8 cellular contexts compared by ENCODE assay signal in the genomic region with DNA sequence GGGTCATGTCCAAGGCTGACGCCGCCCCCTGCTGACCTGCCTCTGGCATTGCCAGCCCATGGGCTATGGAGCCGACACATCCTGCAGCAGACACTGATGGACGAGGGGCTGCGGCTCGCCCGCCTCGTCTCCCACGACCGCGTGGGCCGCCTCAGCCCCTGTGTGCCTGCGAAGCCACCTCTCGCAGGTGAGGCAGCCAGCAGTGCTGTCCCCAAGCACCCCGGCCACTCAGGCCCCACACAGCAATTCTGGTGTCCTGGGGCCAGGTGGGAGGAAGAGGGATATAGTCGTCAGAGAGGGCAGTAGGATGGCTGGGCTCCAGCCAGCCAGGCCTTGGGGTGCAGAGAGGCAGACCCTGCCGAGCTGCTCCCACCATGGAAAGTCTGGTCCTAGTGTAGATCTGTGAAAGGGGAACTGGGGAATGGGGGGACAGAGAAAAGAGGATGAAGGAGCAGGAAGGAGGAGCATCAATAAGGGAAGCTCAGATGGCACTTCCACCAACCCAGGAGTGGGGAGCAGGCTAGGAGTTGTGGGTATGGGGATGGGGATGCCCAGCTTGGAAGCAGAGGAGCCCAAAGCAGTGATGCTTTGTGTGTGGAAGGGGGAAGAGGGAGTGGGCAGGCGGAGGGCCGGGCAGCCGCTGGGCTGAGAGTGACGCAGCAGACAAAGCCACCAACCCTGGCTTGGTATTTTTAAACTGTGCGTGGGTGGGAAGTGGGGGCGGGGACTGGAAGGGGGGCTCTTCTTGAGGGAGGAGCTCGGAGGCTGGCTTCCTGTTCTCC. TPM values are rescaled to one million over a fixed set of nuclear protein-coding genes. Genes with fewer than 3 reads are reported as not detected.
DNase-seq lines count a peak whose midpoint lies in the region; ATAC-seq, FAIRE-seq and TF ChIP-seq lines count a peak whose summit lies in the region.

No MANE protein-coding gene starts in this region.

- in situ Hi-C loops in mammary epithelial cell (cut with MboI; ENCODE audit: low sequenced_read_pairs in 2 of 2) = no loop called here

- H3K36me3 ChIP-seq in mammary epithelial cell (ENCODE audit: insufficient read depth, low read length) = peaks cover 24% of the 10 kb centered on the region

- intact Hi-C loops in mammary epithelial cell (cut with micrococcal nuclease) = loop anchor here (1.0 kb wide), 2 partner anchors 24 to 85 kb away; no protein-coding TSS in a partner anchor

- H3K4me3 ChIP-seq in mammary epithelial cell (replicated peaks in 1 of 3; ENCODE audit: insufficient read depth in 1 of 3, low read depth in 2 of 3, low read length in 3 of 3) = no peak overlapping the region

- BruUV-seq in mammary epithelial cell (replicated peaks; lab: Mats Ljungman, UMichigan) = no TSS peak

- dilution Hi-C loops in mammary epithelial cell (cut with HindIII; ENCODE audit: low sequenced_read_pairs) = no loop called here

- CTCF ChIA-PET in mammary epithelial cell (lab: Charles Lee; ENCODE audit: low non-redundant PET) = interaction anchor here (0.5 to 0.7 kb wide), 2 partner anchors 20 to 25 kb away, joined by 4 to 8 read pairs; no protein-coding TSS in a partner anchor

- DNase-seq in D721Med (ENCODE audit: insufficient read length, low spot score) (peak; percentile 89), mammary epithelial cell (peak; percentile 77), kidney tubule cell (ENCODE audit: low spot score) (peak; percentile 50), cerebellar nuclear complex (lab: John Stamatoyannopoulos, UW) (no peak), mesenteric fat pad (ENCODE audit: low spot score) (no peak)
- DNase-seq in stimulated activated CD4-positive, alpha-beta T cell treated with anti-CD3 and anti-CD28 coated beads, Interleukin-4, amount 100 ng/mL, for 4 hours = peak; percentile 78 to 82

- H3K4me1 ChIP-seq in mammary epithelial cell (ENCODE audit: insufficient read depth, low read length) = peaks cover 65% of the 10 kb centered on the region

- H2AFZ ChIP-seq in mammary epithelial cell (ENCODE audit: low read depth, low read length) = no peak overlapping the region

- 8% methylated on average over 8 of the region's 24 CpGs for WGBS in mammary epithelial cell (ENCODE audit: low coverage, missing lambda C conversion rate)

- no peaks in the 10 kb centered on the region for H3K27me3 ChIP-seq in mammary epithelial cell (ENCODE audit: insufficient read depth, low read length)

- H3K27ac ChIP-seq in mammary epithelial cell (ENCODE audit: insufficient read depth, low read depth, low read length) = no peak overlapping the region

- FAIRE-seq in D721Med (lab: Jason Lieb, UNC) (no peak), TTC549 (lab: Jason Lieb, UNC) (peak; percentile 37)

- no peaks in the 10 kb centered on the region for H4K20me1 ChIP-seq in mammary epithelial cell (ENCODE audit: insufficient read depth, low read length)

- no peaks in the 10 kb centered on the region for H3K9me3 ChIP-seq in mammary epithelial cell (replicated peaks; ENCODE audit: insufficient read depth, low read length)

- H3K79me2 ChIP-seq in mammary epithelial cell (ENCODE audit: insufficient read depth, low read length) = peaks cover 48% of the 10 kb centered on the region

- peak; percentile 28 for ATAC-seq in HG02852 (IDR thresholded peaks at IDR 0.05; ENCODE audit: unreplicated experiment)

- peak; percentile 59 for TF ChIP-seq CTCF in D721Med (IDR thresholded peaks at IDR 0.05; ENCODE audit: insufficient read depth, missing control alignments)
- TF ChIP-seq CTCF in mammary epithelial cell (conservative IDR thresholded peaks at IDR 0.05 in 1 of 2, IDR thresholded peaks at IDR 0.05 in 1 of 2; ENCODE audit: extremely low read depth in 1 of 2, insufficient read depth in 1 of 2, low read depth in 1 of 2, low read length in 2 of 2) = peak; percentile 45 to 67

- peak overlapping the region; percentile 67 for H3K4me2 ChIP-seq in mammary epithelial cell (ENCODE audit: insufficient read depth, low read depth, low read length)

- no peak overlapping the region for H3K9ac ChIP-seq in mammary epithelial cell (ENCODE audit: insufficient read depth, low read length)

RNA-seq across cellular contexts. Expression of a gene that starts 4.7 kb away (rescaled TPM):
- 10 to 100 TPM; 33.8 to 35.3 TPM for total RNA-seq in mammary epithelial cell
- 28.4 TPM for polyA plus RNA-seq in mammary epithelial cell
- polyA minus RNA-seq in mammary epithelial cell = 66.6 TPM
- 22.1 TPM for total RNA-seq in mesenteric fat pad

RNA-seq across cellular contexts. Expression of a gene that starts 15.0 kb away (rescaled TPM):
- total RNA-seq in mammary epithelial cell = 10 to 100 TPM in 1 of 2 donors, 1 to 10 TPM in 1; 7.3 to 31.0 TPM
- polyA plus RNA-seq in mammary epithelial cell = 11.4 TPM
- polyA minus RNA-seq in mammary epithelial cell = 22.2 TPM
- 8.6 TPM for total RNA-seq in mesenteric fat pad

RNA-seq across cellular contexts. Expression of a gene that starts 17.6 kb away (rescaled TPM):
- total RNA-seq in mammary epithelial cell (100 to 1,000 TPM in 1 of 2 donors, 10 to 100 TPM in 1; 65.3 to 150 TPM), mesenteric fat pad (164 TPM)
- polyA plus RNA-seq in mammary epithelial cell = 170 TPM
- polyA minus RNA-seq in mammary epithelial cell = 136 TPM

RNA-seq across cellular contexts. Expression of a gene that starts 34.7 kb away (rescaled TPM):
- total RNA-seq in mammary epithelial cell (10 to 100 TPM; 33.2 to 57.0 TPM), mesenteric fat pad (954 TPM)
- 11.3 TPM for polyA plus RNA-seq in mammary epithelial cell
- polyA minus RNA-seq in mammary epithelial cell = 75.1 TPM

RNA-seq across cellular contexts. Expression of a gene that starts 43.7 kb away (rescaled TPM):
- total RNA-seq in mammary epithelial cell (not detected), mesenteric fat pad (3.6 TPM)
- 0.03 TPM for polyA plus RNA-seq in mammary epithelial cell
- not detected for polyA minus RNA-seq in mammary epithelial cell

Comparison
In these comparisons a context has a peak if more than half of its experiments do, and no peak if none do; other contexts are left out.
1. DNase-seq: peak in D721Med (single experiment), mammary epithelial cell (single experiment), kidney tubule cell (single experiment) and stimulated activated CD4-positive, alpha-beta T cell treated with anti-CD3 and anti-CD28 coated beads, Interleukin-4, amount 100 ng/mL, for 4 hours (2 of 2); none in cerebellar nuclear complex (0 of 2) and mesenteric fat pad (single experiment).